In the genomic region with DNA sequence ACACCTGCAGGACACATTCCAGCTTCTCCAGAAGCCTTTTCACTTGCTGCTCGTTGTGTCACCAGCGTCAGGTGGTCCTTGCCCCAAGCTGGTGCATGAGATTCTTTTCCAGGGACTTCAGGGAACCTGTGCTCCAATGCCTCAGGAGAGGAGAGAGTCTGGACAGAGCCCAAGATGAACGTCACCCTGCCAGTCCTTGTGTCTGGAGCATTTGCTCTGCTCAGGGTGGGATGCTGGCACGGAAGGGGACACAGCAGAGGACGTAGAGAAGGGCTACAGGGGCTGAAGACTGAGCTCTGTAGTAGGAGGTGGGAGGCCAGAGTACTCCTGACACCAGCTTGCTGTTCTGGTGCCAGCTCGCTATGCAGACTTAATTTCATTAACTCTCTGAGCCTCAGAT, we compare ENCODE assay signal across 32 cellular contexts.
"Had no signal": no experiment of that assay in that cellular context is flagged by ENCODE, and none has a peak within 500 bp of the region (broad histone marks: within the 10 kb centered on the region; RNA-seq: fewer than 3 reads in every experiment).

No MANE protein-coding gene starts in this region.

- H3K4me3 Mint-ChIP-seq: activated B cell treated with CpG ODN at 0.5 μM for 24 hours; activated CD8-positive, alpha-beta T cell treated with anti-CD3 and anti-CD28 coated beads for 36 hours; activated naive CD4-positive, alpha-beta T cell treated with anti-CD3 and anti-CD28 coated beads, Interleukin-2, amount 10 ng/mL, durations not matched to agents 7 days and 5 days; activated naive CD8-positive, alpha-beta T cell treated with anti-CD3 and anti-CD28 coated beads, Interleukin-2, amount 10 ng/mL, durations not matched to agents 7 days and 5 days; activated T-cell treated with anti-CD3 and anti-CD28 coated beads, Interleukin-2, amount 50 U/mL, for 4 hours; activated T-helper 17 cell treated with anti-CD3 and anti-CD28 coated beads, Interleukin-2, amount 50 U/mL, for 72 hours; brain; effector memory CD8-positive, alpha-beta T cell; T-helper 17 cell; T-helper 2 cell treated with Interferon-gamma antibody and Interleukin-4, amounts not matched to agents 5 μg/mL and 100 μg/mL, for 36 hours had no signal

- H3K36me3 Mint-ChIP-seq: activated naive CD4-positive, alpha-beta T cell treated with anti-CD3 and anti-CD28 coated beads, Interleukin-2, amount 10 ng/mL, durations not matched to agents 7 days and 5 days; activated naive CD4-positive, alpha-beta T cell treated with anti-CD3 and anti-CD28 coated beads, Interleukin-2, amount 50 U/mL, for 72 hours; activated naive CD8-positive, alpha-beta T cell treated with anti-CD3 and anti-CD28 coated beads, Interleukin-2, amount 10 ng/mL, durations not matched to agents 7 days and 5 days; brain had no signal

- H3K9me3 ChIP-seq: ascending aorta, breast epithelium, colonic mucosa, esophagus squamous epithelium, gastroesophageal sphincter, heart right ventricle had no signal

- H3K9me3 Mint-ChIP-seq: activated B cell treated with CpG ODN at 0.5 μM for 24 hours; activated CD8-positive, alpha-beta T cell treated with anti-CD3 and anti-CD28 coated beads for 36 hours; activated naive CD4-positive, alpha-beta T cell treated with anti-CD3 and anti-CD28 coated beads, Interleukin-2, amount 10 ng/mL, durations not matched to agents 7 days and 5 days; activated naive CD4-positive, alpha-beta T cell treated with anti-CD3 and anti-CD28 coated beads, Interleukin-2, amount 50 U/mL, for 72 hours; activated naive CD8-positive, alpha-beta T cell treated with anti-CD3 and anti-CD28 coated beads, Interleukin-2, amount 10 ng/mL, durations not matched to agents 7 days and 5 days; activated T-cell treated with anti-CD3 and anti-CD28 coated beads, Interleukin-2, amount 50 U/mL, for 4 hours; activated T-helper 17 cell treated with anti-CD3 and anti-CD28 coated beads, Interleukin-2, amount 50 U/mL, for 72 hours; effector memory CD8-positive, alpha-beta T cell; T-helper 2 cell treated with Interferon-gamma antibody and Interleukin-4, amounts not matched to agents 5 μg/mL and 100 μg/mL, for 36 hours had no signal

- H3K4me3 ChIP-seq: ascending aorta, breast epithelium, cardiac muscle cell, colonic mucosa, esophagus squamous epithelium, gastroesophageal sphincter, heart right ventricle had no signal

- H3K27me3 Mint-ChIP-seq: activated B cell treated with CpG ODN at 0.5 μM for 24 hours had no signal

- H3K27ac ChIP-seq: ascending aorta, breast epithelium, cardiac muscle cell, colonic mucosa, epithelial cell of prostate, gastroesophageal sphincter, heart right ventricle, WERI-Rb-1 had no signal

- H3K4me1 ChIP-seq: ascending aorta, colonic mucosa had no signal

- DNase-seq: activated B cell treated with CpG ODN at 0.5 μM for 24 hours; activated CD4-positive, alpha-beta T cell treated with anti-CD3 and anti-CD28 coated beads for 48 hours; activated CD4-positive, alpha-beta T cell treated with anti-CD3 and anti-CD28 coated beads, Interleukin-2, amount 50 U/mL, for 1 hour; activated CD4-positive, alpha-beta T cell treated with anti-CD3 and anti-CD28 coated beads, Interleukin-2, amount 50 U/mL, for 48 hours; activated CD8-positive, alpha-beta memory T cell treated with anti-CD3 and anti-CD28 coated beads for 24 hours; activated CD8-positive, alpha-beta T cell treated with anti-CD3 and anti-CD28 coated beads for 36 hours; activated gamma-delta T cell; activated naive CD4-positive, alpha-beta T cell; activated naive CD4-positive, alpha-beta T cell treated with anti-CD3 and anti-CD28 coated beads, Interleukin-2, amount 10 ng/mL, durations not matched to agents 7 days and 5 days; activated naive CD8-positive, alpha-beta T cell treated with anti-CD3 and anti-CD28 coated beads, Interleukin-2, amount 10 ng/mL, durations not matched to agents 7 days and 5 days; activated T-cell treated with anti-CD3 and anti-CD28 coated beads, Interleukin-2, amount 50 U/mL, for 4 hours; central memory CD4-positive, alpha-beta T cell; cerebellar nuclear complex; colonic mucosa; effector memory CD8-positive, alpha-beta T cell; esophagus squamous epithelium; foreskin melanocyte; heart right ventricle; T-helper 1 cell; T-helper 17 cell; T1000; WERI-Rb-1 had no signal

- H3K36me3 ChIP-seq: ascending aorta, breast epithelium, cardiac muscle cell, colonic mucosa, esophagus squamous epithelium, gastroesophageal sphincter, heart right ventricle, WERI-Rb-1 had no signal

- ATAC-seq: activated CD4-positive, CD25-positive, alpha-beta regulatory T cell treated with anti-CD3 and anti-CD28 coated beads, Interleukin-2, amount 50 U/mL, for 24 hours; activated CD8-positive, alpha-beta T cell treated with anti-CD3 and anti-CD28 coated beads for 36 hours; activated naive CD4-positive, alpha-beta T cell treated with anti-CD3 and anti-CD28 coated beads, Interleukin-2, amount 50 U/mL, for 72 hours; activated T-cell treated with anti-CD3 and anti-CD28 coated beads, Interleukin-2, amount 50 U/mL, for 4 hours; activated T-helper 17 cell treated with anti-CD3 and anti-CD28 coated beads, Interleukin-2, amount 50 U/mL, for 72 hours; effector memory CD8-positive, alpha-beta T cell; gastroesophageal sphincter; heart right ventricle; T-helper 17 cell had no signal

- H3K27me3 ChIP-seq: ascending aorta, breast epithelium, cardiac muscle cell, colonic mucosa, esophagus squamous epithelium, heart right ventricle had no signal

- H3K27ac Mint-ChIP-seq: activated B cell treated with CpG ODN at 0.5 μM for 24 hours; activated CD8-positive, alpha-beta T cell treated with anti-CD3 and anti-CD28 coated beads for 36 hours; activated naive CD4-positive, alpha-beta T cell treated with anti-CD3 and anti-CD28 coated beads, Interleukin-2, amount 10 ng/mL, durations not matched to agents 7 days and 5 days; activated naive CD4-positive, alpha-beta T cell treated with anti-CD3 and anti-CD28 coated beads, Interleukin-2, amount 50 U/mL, for 72 hours; activated naive CD8-positive, alpha-beta T cell treated with anti-CD3 and anti-CD28 coated beads, Interleukin-2, amount 10 ng/mL, durations not matched to agents 7 days and 5 days; activated T-helper 17 cell treated with anti-CD3 and anti-CD28 coated beads, Interleukin-2, amount 50 U/mL, for 72 hours; brain; effector memory CD8-positive, alpha-beta T cell; T-helper 17 cell; T-helper 2 cell treated with Interferon-gamma antibody and Interleukin-4, amounts not matched to agents 5 μg/mL and 100 μg/mL, for 36 hours had no signal

- H3K4me1 Mint-ChIP-seq: activated naive CD4-positive, alpha-beta T cell treated with anti-CD3 and anti-CD28 coated beads, Interleukin-2, amount 10 ng/mL, durations not matched to agents 7 days and 5 days; activated naive CD8-positive, alpha-beta T cell treated with anti-CD3 and anti-CD28 coated beads, Interleukin-2, amount 10 ng/mL, durations not matched to agents 7 days and 5 days; activated T-helper 17 cell treated with anti-CD3 and anti-CD28 coated beads, Interleukin-2, amount 50 U/mL, for 72 hours; T-helper 17 cell had no signal
